Comparison of ENCODE assay signal across 1 cellular context in the genomic region with DNA sequence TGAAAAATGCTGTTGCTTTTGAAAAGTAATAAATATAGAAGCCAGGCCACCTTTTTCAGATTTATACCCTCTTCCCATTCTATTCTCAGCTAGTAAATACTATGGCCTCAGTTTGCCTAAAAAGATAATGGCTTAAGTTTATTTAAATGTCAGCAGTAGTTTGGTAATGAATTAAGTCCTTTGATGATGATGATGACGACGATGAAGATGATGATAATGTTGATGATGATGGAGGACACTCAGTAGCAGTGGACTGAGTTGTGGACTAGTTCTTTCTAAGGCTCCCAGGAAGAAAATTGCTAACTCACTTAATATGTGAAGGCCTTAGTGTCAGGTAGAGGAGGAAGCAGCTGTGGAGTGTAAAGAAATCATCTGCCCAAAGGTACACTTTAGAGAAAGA.
TF ChIP-seq lines count a peak whose summit lies in the region.

No MANE protein-coding gene starts in this region.

TF ChIP-seq in K562, 482 proteins besides CTCF, POLR2A, EP300 and RAD21:
- TF ChIP-seq ZNF316 (IDR thresholded peaks at IDR 0.05) (peak; percentile 33; the same call in 1 of the 2 replicates), RBM15 (IDR thresholded peaks at IDR 0.05; ENCODE audit: insufficient read depth, low read length) (no peak), POLR2H (tag; IDR thresholded peaks at IDR 0.05; ENCODE audit: low read depth) (no peak), JUND (IDR thresholded peaks at IDR 0.05; ENCODE audit: borderline replicate concordance, low read depth, low read length) (no peak), JUND (tag; IDR thresholded peaks at IDR 0.05; ENCODE audit: borderline replicate concordance, low read depth, low read length) (no peak), SMAD1 (IDR thresholded peaks at IDR 0.05; ENCODE audit: low read depth, low read length, partially characterized antibody) (no peak), RNF2 (IDR thresholded peaks at IDR 0.05) (no peak), C11orf30 (IDR thresholded peaks at IDR 0.05; ENCODE audit: low read depth) (peak; percentile 56), MTA1 (IDR thresholded peaks at IDR 0.05; ENCODE audit: borderline replicate concordance) (no peak), XRCC5 (IDR thresholded peaks at IDR 0.05; ENCODE audit: low read depth, low read length) (no peak), NCOA4 (IDR thresholded peaks at IDR 0.05; ENCODE audit: partially characterized antibody) (no peak)
- TF ChIP-seq, protein P1, sequence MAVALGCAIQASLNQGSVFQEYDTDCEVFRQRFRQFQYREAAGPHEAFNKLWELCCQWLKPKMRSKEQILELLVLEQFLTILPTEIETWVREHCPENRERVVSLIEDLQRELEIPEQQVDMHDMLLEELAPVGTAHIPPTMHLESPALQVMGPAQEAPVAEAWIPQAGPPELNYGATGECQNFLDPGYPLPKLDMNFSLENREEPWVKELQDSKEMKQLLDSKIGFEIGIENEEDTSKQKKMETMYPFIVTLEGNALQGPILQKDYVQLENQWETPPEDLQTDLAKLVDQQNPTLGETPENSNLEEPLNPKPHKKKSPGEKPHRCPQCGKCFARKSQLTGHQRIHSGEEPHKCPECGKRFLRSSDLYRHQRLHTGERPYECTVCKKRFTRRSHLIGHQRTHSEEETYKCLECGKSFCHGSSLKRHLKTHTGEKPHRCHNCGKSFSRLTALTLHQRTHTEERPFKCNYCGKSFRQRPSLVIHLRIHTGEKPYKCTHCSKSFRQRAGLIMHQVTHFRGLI (CRISPR knock-in tag; IDR thresholded peaks at IDR 0.05), result no peak
- TF ChIP-seq, protein P2, sequence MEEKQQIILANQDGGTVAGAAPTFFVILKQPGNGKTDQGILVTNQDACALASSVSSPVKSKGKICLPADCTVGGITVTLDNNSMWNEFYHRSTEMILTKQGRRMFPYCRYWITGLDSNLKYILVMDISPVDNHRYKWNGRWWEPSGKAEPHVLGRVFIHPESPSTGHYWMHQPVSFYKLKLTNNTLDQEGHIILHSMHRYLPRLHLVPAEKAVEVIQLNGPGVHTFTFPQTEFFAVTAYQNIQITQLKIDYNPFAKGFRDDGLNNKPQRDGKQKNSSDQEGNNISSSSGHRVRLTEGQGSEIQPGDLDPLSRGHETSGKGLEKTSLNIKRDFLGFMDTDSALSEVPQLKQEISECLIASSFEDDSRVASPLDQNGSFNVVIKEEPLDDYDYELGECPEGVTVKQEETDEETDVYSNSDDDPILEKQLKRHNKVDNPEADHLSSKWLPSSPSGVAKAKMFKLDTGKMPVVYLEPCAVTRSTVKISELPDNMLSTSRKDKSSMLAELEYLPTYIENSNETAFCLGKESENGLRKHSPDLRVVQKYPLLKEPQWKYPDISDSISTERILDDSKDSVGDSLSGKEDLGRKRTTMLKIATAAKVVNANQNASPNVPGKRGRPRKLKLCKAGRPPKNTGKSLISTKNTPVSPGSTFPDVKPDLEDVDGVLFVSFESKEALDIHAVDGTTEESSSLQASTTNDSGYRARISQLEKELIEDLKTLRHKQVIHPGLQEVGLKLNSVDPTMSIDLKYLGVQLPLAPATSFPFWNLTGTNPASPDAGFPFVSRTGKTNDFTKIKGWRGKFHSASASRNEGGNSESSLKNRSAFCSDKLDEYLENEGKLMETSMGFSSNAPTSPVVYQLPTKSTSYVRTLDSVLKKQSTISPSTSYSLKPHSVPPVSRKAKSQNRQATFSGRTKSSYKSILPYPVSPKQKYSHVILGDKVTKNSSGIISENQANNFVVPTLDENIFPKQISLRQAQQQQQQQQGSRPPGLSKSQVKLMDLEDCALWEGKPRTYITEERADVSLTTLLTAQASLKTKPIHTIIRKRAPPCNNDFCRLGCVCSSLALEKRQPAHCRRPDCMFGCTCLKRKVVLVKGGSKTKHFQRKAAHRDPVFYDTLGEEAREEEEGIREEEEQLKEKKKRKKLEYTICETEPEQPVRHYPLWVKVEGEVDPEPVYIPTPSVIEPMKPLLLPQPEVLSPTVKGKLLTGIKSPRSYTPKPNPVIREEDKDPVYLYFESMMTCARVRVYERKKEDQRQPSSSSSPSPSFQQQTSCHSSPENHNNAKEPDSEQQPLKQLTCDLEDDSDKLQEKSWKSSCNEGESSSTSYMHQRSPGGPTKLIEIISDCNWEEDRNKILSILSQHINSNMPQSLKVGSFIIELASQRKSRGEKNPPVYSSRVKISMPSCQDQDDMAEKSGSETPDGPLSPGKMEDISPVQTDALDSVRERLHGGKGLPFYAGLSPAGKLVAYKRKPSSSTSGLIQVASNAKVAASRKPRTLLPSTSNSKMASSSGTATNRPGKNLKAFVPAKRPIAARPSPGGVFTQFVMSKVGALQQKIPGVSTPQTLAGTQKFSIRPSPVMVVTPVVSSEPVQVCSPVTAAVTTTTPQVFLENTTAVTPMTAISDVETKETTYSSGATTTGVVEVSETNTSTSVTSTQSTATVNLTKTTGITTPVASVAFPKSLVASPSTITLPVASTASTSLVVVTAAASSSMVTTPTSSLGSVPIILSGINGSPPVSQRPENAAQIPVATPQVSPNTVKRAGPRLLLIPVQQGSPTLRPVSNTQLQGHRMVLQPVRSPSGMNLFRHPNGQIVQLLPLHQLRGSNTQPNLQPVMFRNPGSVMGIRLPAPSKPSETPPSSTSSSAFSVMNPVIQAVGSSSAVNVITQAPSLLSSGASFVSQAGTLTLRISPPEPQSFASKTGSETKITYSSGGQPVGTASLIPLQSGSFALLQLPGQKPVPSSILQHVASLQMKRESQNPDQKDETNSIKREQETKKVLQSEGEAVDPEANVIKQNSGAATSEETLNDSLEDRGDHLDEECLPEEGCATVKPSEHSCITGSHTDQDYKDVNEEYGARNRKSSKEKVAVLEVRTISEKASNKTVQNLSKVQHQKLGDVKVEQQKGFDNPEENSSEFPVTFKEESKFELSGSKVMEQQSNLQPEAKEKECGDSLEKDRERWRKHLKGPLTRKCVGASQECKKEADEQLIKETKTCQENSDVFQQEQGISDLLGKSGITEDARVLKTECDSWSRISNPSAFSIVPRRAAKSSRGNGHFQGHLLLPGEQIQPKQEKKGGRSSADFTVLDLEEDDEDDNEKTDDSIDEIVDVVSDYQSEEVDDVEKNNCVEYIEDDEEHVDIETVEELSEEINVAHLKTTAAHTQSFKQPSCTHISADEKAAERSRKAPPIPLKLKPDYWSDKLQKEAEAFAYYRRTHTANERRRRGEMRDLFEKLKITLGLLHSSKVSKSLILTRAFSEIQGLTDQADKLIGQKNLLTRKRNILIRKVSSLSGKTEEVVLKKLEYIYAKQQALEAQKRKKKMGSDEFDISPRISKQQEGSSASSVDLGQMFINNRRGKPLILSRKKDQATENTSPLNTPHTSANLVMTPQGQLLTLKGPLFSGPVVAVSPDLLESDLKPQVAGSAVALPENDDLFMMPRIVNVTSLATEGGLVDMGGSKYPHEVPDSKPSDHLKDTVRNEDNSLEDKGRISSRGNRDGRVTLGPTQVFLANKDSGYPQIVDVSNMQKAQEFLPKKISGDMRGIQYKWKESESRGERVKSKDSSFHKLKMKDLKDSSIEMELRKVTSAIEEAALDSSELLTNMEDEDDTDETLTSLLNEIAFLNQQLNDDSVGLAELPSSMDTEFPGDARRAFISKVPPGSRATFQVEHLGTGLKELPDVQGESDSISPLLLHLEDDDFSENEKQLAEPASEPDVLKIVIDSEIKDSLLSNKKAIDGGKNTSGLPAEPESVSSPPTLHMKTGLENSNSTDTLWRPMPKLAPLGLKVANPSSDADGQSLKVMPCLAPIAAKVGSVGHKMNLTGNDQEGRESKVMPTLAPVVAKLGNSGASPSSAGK (IDR thresholded peaks at IDR 0.05), result no peak
- TF ChIP-seq, protein P3, sequence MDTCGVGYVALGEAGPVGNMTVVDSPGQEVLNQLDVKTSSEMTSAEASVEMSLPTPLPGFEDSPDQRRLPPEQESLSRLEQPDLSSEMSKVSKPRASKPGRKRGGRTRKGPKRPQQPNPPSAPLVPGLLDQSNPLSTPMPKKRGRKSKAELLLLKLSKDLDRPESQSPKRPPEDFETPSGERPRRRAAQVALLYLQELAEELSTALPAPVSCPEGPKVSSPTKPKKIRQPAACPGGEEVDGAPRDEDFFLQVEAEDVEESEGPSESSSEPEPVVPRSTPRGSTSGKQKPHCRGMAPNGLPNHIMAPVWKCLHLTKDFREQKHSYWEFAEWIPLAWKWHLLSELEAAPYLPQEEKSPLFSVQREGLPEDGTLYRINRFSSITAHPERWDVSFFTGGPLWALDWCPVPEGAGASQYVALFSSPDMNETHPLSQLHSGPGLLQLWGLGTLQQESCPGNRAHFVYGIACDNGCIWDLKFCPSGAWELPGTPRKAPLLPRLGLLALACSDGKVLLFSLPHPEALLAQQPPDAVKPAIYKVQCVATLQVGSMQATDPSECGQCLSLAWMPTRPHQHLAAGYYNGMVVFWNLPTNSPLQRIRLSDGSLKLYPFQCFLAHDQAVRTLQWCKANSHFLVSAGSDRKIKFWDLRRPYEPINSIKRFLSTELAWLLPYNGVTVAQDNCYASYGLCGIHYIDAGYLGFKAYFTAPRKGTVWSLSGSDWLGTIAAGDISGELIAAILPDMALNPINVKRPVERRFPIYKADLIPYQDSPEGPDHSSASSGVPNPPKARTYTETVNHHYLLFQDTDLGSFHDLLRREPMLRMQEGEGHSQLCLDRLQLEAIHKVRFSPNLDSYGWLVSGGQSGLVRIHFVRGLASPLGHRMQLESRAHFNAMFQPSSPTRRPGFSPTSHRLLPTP (IDR thresholded peaks at IDR 0.05; ENCODE audit: borderline replicate concordance, extremely low read depth, insufficient read length), result no peak
